Comparison of ENCODE assay signal across 29 cellular contexts in genomic region chr10:131249238-131249956, GRCh38.
DNase-seq lines count a peak whose midpoint lies in the region; ATAC-seq and TF ChIP-seq lines count a peak whose summit lies in the region.
"Had no signal": no experiment of that assay in that cellular context is flagged by ENCODE, and none has a peak within 500 bp of the region (broad histone marks: within the 10 kb centered on the region; RNA-seq: fewer than 3 reads in every experiment).

No MANE protein-coding gene starts in this region.

- H3K18ac ChIP-seq in H9 (ENCODE audit: insufficient read length, low read depth, low read length) (no peak overlapping the region), neuronal stem cell (ENCODE audit: low read length) (peak overlapping the region; percentile 74)

- no peak overlapping the region for H3T11ph ChIP-seq in H9 (ENCODE audit: low read length)

- H2BK5ac ChIP-seq in H9 (ENCODE audit: insufficient read length, low read length) (no peak overlapping the region), neuronal stem cell (ENCODE audit: low read length) (no peak overlapping the region)

- no peak overlapping the region for H2BK15ac ChIP-seq in H9 (ENCODE audit: low read depth, low read length)
- H2BK15ac ChIP-seq in neuronal stem cell (ENCODE audit: low read length): no peak overlapping the region

- H3K4me2 ChIP-seq in BLaER1: peak overlapping the region; percentile 97
- H3K4me2 ChIP-seq in H9 (ENCODE audit: insufficient read depth, insufficient read length, low read length): no peak overlapping the region
- H3K4me2 ChIP-seq in neuronal stem cell (ENCODE audit: insufficient read depth, low read length, poor library complexity, severe bottlenecking): peak overlapping the region; percentile 28

- WGBS in H9 (ENCODE audit: extremely low coverage, insufficient read length, low lambda C conversion rate): no CpG with 5 or more reads among the region's 16 CpGs
- 76 to 77% methylated on average over 16 of the region's 16 CpGs for WGBS in ectodermal cell, 2 experiments
- no CpG with 5 or more reads among the region's 16 CpGs for WGBS in neuronal stem cell (ENCODE audit: extremely low coverage in 2 of 2, insufficient read length in 2 of 2, insufficient replicate concordance in 1 of 2), 2 donors
- WGBS in adrenal gland, 4 donors: 64 to 76% (median 75%) methylated on average over 16 of the region's 16 CpGs

- H3K27me3 ChIP-seq in BLaER1: no peaks in the 10 kb centered on the region
- H3K27me3 ChIP-seq in H9 (ENCODE audit: insufficient read depth, low read length): no peaks in the 10 kb centered on the region
- no peaks in the 10 kb centered on the region for H3K27me3 ChIP-seq in ectodermal cell (ENCODE audit: control insufficient read depth, insufficient read depth, low read length, poor library complexity, severe bottlenecking)
- no peaks in the 10 kb centered on the region for H3K27me3 ChIP-seq in neuronal stem cell (ENCODE audit: control insufficient read depth in 3 of 3, insufficient read depth in 3 of 3, low read depth in 1 of 3, low read length in 3 of 3)
- no peaks in the 10 kb centered on the region for H3K27me3 ChIP-seq in adrenal gland
- H3K27me3 ChIP-seq: foreskin keratinocyte had no signal

- no peak overlapping the region for H3K23ac ChIP-seq in H9 (ENCODE audit: insufficient read length, low read depth, low read length)
- no peak overlapping the region for H3K23ac ChIP-seq in neuronal stem cell (ENCODE audit: low read depth, low read length, poor library complexity)

- peak overlapping the region; percentile 12 to 69 (median 31); a peak in 3 of 7 replicates for H3K27ac Mint-ChIP-seq in H9
- H3K27ac Mint-ChIP-seq: activated naive CD4-positive, alpha-beta T cell treated with anti-CD3 and anti-CD28 coated beads, Interleukin-2, amount 50 U/mL, for 24 hours; CD14-positive monocyte; stimulated activated naive CD8-positive, alpha-beta T cell treated with anti-CD3 and anti-CD28 coated beads, Interleukin-15, amount 100 ng/mL, for 72 hours; T-helper 17 cell had no signal

- DNase-seq in H9 (no peak), neuronal stem cell (ENCODE audit: low spot score) (no peak), adrenal gland (no peak)
- DNase-seq in stimulated activated CD4-positive, alpha-beta T cell treated with anti-CD3 and anti-CD28 coated beads, Interleukin-1b, Interleukin-23, amount 100 ng/mL, for 48 hours: no peak
- DNase-seq: activated CD4-positive, alpha-beta T cell treated with anti-CD3 and anti-CD28 coated beads, Interleukin-2, amount 50 U/mL, for 48 hours; Calu3; cortex of kidney; foreskin keratinocyte; heart right ventricle; KBM-7; mammary epithelial cell; MG63; NCI-H1694; NCI-H446; PC-3; stimulated activated CD8-positive, alpha-beta memory T cell treated with anti-CD3 and anti-CD28 coated beads, Interleukin-4, amount 100 ng/mL, for 48 hours; stimulated activated naive CD8-positive, alpha-beta T cell treated with anti-CD3 and anti-CD28 coated beads, Interleukin-15, amount 100 ng/mL, for 72 hours; T-helper 17 cell; tibial artery had no signal

- H4K8ac ChIP-seq in H9 (replicated peaks; ENCODE audit: insufficient read length, low read depth, low read length) (no peak overlapping the region), neuronal stem cell (ENCODE audit: low read depth, low read length) (no peak overlapping the region)

- H3K23me2 ChIP-seq in H9 (ENCODE audit: insufficient read length, low read depth, low read length, poor library complexity, severe bottlenecking): no peaks in the 10 kb centered on the region

- no peak overlapping the region for H3K4me3 Mint-ChIP-seq in H9
- H3K4me3 Mint-ChIP-seq: activated naive CD4-positive, alpha-beta T cell treated with anti-CD3 and anti-CD28 coated beads, Interleukin-2, amount 50 U/mL, for 24 hours; stimulated activated naive CD8-positive, alpha-beta T cell treated with anti-CD3 and anti-CD28 coated beads, Interleukin-15, amount 100 ng/mL, for 72 hours; T-helper 17 cell had no signal

- intact Hi-C loops in adrenal gland (cut with DNase I): no loop called here

- no peak for ATAC-seq in GM19467 (IDR thresholded peaks at IDR 0.05; ENCODE audit: unreplicated experiment)
- ATAC-seq: activated CD4-positive, CD25-positive, alpha-beta regulatory T cell treated with anti-CD3 and anti-CD28 coated beads, Interleukin-2, amount 50 U/mL, for 24 hours; foreskin keratinocyte; GM12878; heart right ventricle; PC-3; SK-N-SH treated with all-trans-retinoic acid at 6 μM for 48 hours; stimulated activated naive CD8-positive, alpha-beta T cell treated with anti-CD3 and anti-CD28 coated beads, Interleukin-15, amount 100 ng/mL, for 72 hours; T-helper 17 cell had no signal

- no peak for TF ChIP-seq POLR2A in adrenal gland (IDR thresholded peaks at IDR 0.05)

- H2AK5ac ChIP-seq in H9 (ENCODE audit: insufficient read length, low read length) (no peak overlapping the region), neuronal stem cell (ENCODE audit: low read depth, low read length) (no peak overlapping the region)

- H2BK12ac ChIP-seq in H9 (ENCODE audit: insufficient read length, low read depth, low read length) (no peak overlapping the region), neuronal stem cell (ENCODE audit: low read length) (no peak overlapping the region)

- H3K79me1 ChIP-seq in H9 (ENCODE audit: insufficient read depth, low read depth, low read length, poor library complexity, severe bottlenecking) (no peaks in the 10 kb centered on the region), neuronal stem cell (ENCODE audit: low read depth, low read length) (no peaks in the 10 kb centered on the region)

- TF ChIP-seq CTCF in H9 (conservative IDR thresholded peaks at IDR 0.05) (no peak), adrenal gland (IDR thresholded peaks at IDR 0.05) (no peak)

- H3K4me1 ChIP-seq in BLaER1 (peaks cover 100% of the 10 kb centered on the region), H9 (ENCODE audit: insufficient read depth, low read length) (no peaks in the 10 kb centered on the region; the same call in 1 of the 2 replicates), ectodermal cell (ENCODE audit: control insufficient read depth, insufficient read depth, low read length) (peaks cover 20% of the 10 kb centered on the region), neuronal stem cell (ENCODE audit: control insufficient read depth in 2 of 2, insufficient read depth in 1 of 2, low read depth in 1 of 2, low read length in 2 of 2) (peaks cover 0 to 13% of the 10 kb centered on the region in 2 donors), adrenal gland (replicated peaks in 1 of 2) (no peaks in the 10 kb centered on the region)
- H3K4me1 ChIP-seq: breast epithelium, esophagus muscularis mucosa, foreskin keratinocyte, tibial artery had no signal

- H3K14ac ChIP-seq in H9 (ENCODE audit: insufficient read depth, low read length): 0 out of 2 replicates have a peak overlapping the region, but pooled peaks have one; percentile 18
- H3K14ac ChIP-seq in neuronal stem cell (ENCODE audit: low read length): no peak overlapping the region

- H3K27ac ChIP-seq in BLaER1: peak overlapping the region; percentile 92
- no peak overlapping the region for H3K27ac ChIP-seq in H9 (ENCODE audit: insufficient read length, low read depth, low read length)
- H3K27ac ChIP-seq in ectodermal cell (ENCODE audit: insufficient read depth, low read depth, low read length, poor library complexity, severe bottlenecking): peak overlapping the region; percentile 42
- H3K27ac ChIP-seq in neuronal stem cell (replicated peaks; ENCODE audit: low read length): no peak overlapping the region
- H3K27ac ChIP-seq in adrenal gland: no peak overlapping the region
- H3K27ac ChIP-seq: breast epithelium, esophagus muscularis mucosa, foreskin keratinocyte, heart right ventricle, tibial artery had no signal

- no peaks in the 10 kb centered on the region; the same call in 1 of the 2 replicates for H3K27me3 Mint-ChIP-seq in H9 (ENCODE audit: low read depth)

- H3K9ac ChIP-seq in BLaER1: peak overlapping the region; percentile 81
- no peak overlapping the region for H3K9ac ChIP-seq in H9 (ENCODE audit: extremely low read depth, insufficient read length, low read length)
- no peak overlapping the region for H3K9ac ChIP-seq in neuronal stem cell (ENCODE audit: low read depth, low read length, poor library complexity)

- H3K56ac ChIP-seq in H9 (ENCODE audit: insufficient read length, low read depth, low read length): no peak overlapping the region

- H3K9me3 ChIP-seq in BLaER1: no peaks in the 10 kb centered on the region
- H3K9me3 ChIP-seq in H9 (ENCODE audit: control insufficient read depth, low read depth, low read length): no peaks in the 10 kb centered on the region
- H3K9me3 ChIP-seq in ectodermal cell (ENCODE audit: control insufficient read depth, low read length): no peaks in the 10 kb centered on the region
- no peaks in the 10 kb centered on the region for H3K9me3 ChIP-seq in neuronal stem cell (replicated peaks in 1 of 2; ENCODE audit: control insufficient read depth in 2 of 2, insufficient read depth in 1 of 2, low read depth in 1 of 2, low read length in 2 of 2)
- no peaks in the 10 kb centered on the region for H3K9me3 ChIP-seq in adrenal gland (replicated peaks in 1 of 3)
- H3K9me3 ChIP-seq: breast epithelium, esophagus muscularis mucosa, heart right ventricle, MG63, tibial artery had no signal

- no peaks in the 10 kb centered on the region for H3K79me2 ChIP-seq in H9 (ENCODE audit: insufficient read depth, low read length)

- H2AFZ ChIP-seq in H9 (ENCODE audit: low read length) (no peak overlapping the region), neuronal stem cell (ENCODE audit: low read length) (no peak overlapping the region)

- H4K5ac ChIP-seq in H9 (ENCODE audit: insufficient read length, low read depth, low read length): no peak overlapping the region

- H3K4ac ChIP-seq in H9 (ENCODE audit: low read depth, low read length): no peak overlapping the region
- H3K4ac ChIP-seq in neuronal stem cell (ENCODE audit: low read length): no peak overlapping the region

- H3K9me3 Mint-ChIP-seq in H9: no peaks in the 10 kb centered on the region
- H3K9me3 Mint-ChIP-seq: activated naive CD4-positive, alpha-beta T cell treated with anti-CD3 and anti-CD28 coated beads, Interleukin-2, amount 50 U/mL, for 24 hours; stimulated activated naive CD8-positive, alpha-beta T cell treated with anti-CD3 and anti-CD28 coated beads, Interleukin-15, amount 100 ng/mL, for 72 hours had no signal

- H3K36me3 ChIP-seq in BLaER1: 0 out of 2 replicates have a peak, but pooled peaks cover 4% of the 10 kb centered on the region
- H3K36me3 ChIP-seq in ectodermal cell (ENCODE audit: control insufficient read depth, insufficient read depth, low read length): no peaks in the 10 kb centered on the region
- no peaks in the 10 kb centered on the region for H3K36me3 ChIP-seq in neuronal stem cell (replicated peaks in 1 of 2; ENCODE audit: control insufficient read depth in 2 of 2, insufficient read depth in 2 of 2, low read length in 2 of 2)
- H3K36me3 ChIP-seq in adrenal gland (replicated peaks in 1 of 2): no peaks in the 10 kb centered on the region
- H3K36me3 ChIP-seq: breast epithelium, esophagus muscularis mucosa, heart right ventricle, MG63, tibial artery had no signal

- peaks cover 28 to 30% of the 10 kb centered on the region in 2 experiments for H3K4me1 Mint-ChIP-seq in H9
- H3K4me1 Mint-ChIP-seq: activated naive CD4-positive, alpha-beta T cell treated with anti-CD3 and anti-CD28 coated beads, Interleukin-2, amount 50 U/mL, for 24 hours; CD14-positive monocyte; stimulated activated naive CD8-positive, alpha-beta T cell treated with anti-CD3 and anti-CD28 coated beads, Interleukin-15, amount 100 ng/mL, for 72 hours; T-helper 17 cell had no signal

- no peak overlapping the region for H4K91ac ChIP-seq in H9 (ENCODE audit: insufficient read length, low read depth, low read length)
- H4K91ac ChIP-seq in neuronal stem cell (ENCODE audit: low read depth, low read length, poor library complexity): no peak overlapping the region

- H2BK20ac ChIP-seq in H9 (ENCODE audit: low read depth, low read length, poor library complexity, severe bottlenecking): no peak overlapping the region

- H2BK120ac ChIP-seq in H9 (ENCODE audit: low read depth, low read length, poor library complexity, severe bottlenecking) (no peak overlapping the region), neuronal stem cell (ENCODE audit: low read depth, low read length) (no peak overlapping the region)

- H3K36me3 Mint-ChIP-seq in H9 (ENCODE audit: insufficient read depth in 1 of 3, low read depth in 3 of 3): no peaks in the 10 kb centered on the region
- H3K36me3 Mint-ChIP-seq: activated naive CD4-positive, alpha-beta T cell treated with anti-CD3 and anti-CD28 coated beads, Interleukin-2, amount 50 U/mL, for 24 hours; CD14-positive monocyte had no signal

- H3K4me3 ChIP-seq in BLaER1: peak overlapping the region; percentile 63
- H3K4me3 ChIP-seq in ectodermal cell (ENCODE audit: insufficient read depth, low read depth, low read length): no peak overlapping the region
- H3K4me3 ChIP-seq in neuronal stem cell (ENCODE audit: low read length in 2 of 2): no peak overlapping the region
- no peak overlapping the region for H3K4me3 ChIP-seq in adrenal gland
- H3K4me3 ChIP-seq: breast epithelium, esophagus muscularis mucosa, GM12878, heart right ventricle, MG63, tibial artery had no signal

- no peaks in the 10 kb centered on the region for H4K20me1 ChIP-seq in BLaER1
- H4K20me1 ChIP-seq in H9 (ENCODE audit: control insufficient read depth, insufficient read depth, insufficient read length): no peaks in the 10 kb centered on the region

Comparison
In these comparisons a context has a peak if more than half of its experiments do, and no peak if none do; other contexts are left out.
1. H3K27ac ChIP-seq: peak in BLaER1 (single experiment) and ectodermal cell (single experiment); none in H9 (single experiment), neuronal stem cell (single experiment) and adrenal gland (0 of 5).